Comparison of ENCODE assay signal across 8 cellular contexts in the genomic region with DNA sequence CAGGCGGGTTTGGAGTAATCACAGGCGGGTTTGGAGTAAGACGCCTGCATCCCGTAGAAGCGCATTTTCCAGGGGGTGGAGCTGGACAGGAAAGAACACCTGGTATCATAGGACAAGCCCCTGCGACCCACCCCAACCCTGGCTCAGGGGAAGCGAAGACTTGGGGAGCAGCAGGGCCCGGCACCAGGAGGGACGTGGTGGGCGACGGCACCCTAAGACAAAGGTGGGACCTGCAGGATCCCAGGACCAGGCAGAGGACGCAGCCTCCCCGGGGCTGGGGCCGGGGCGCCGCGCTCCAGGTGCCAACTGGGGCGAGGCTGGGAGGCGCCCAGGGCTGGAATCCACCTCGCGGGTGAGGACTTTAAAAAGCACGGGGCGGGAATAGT. TPM values are rescaled to one million over a fixed set of nuclear protein-coding genes. Genes with fewer than 3 reads are reported as not detected.
DNase-seq lines count a peak whose midpoint lies in the region; ATAC-seq and TF ChIP-seq lines count a peak whose summit lies in the region.

No MANE protein-coding gene starts in this region.

- H3K27me3 Mint-ChIP-seq in CD14-positive monocyte (ENCODE audit: low read depth in 3 of 3) (peaks cover 2 to 14% (median 8%) of the 10 kb centered on the region in 3 donors), type B pancreatic cell (peaks cover 10% of the 10 kb centered on the region)
- H3K27me3 Mint-ChIP-seq in central memory CD8-positive, alpha-beta T cell, result no peaks in the 10 kb centered on the region

- peak overlapping the region; percentile 95 to 96 for H3K4me3 Mint-ChIP-seq in CD14-positive monocyte
- peak overlapping the region; percentile 69 for H3K4me3 Mint-ChIP-seq in central memory CD8-positive, alpha-beta T cell
- H3K4me3 Mint-ChIP-seq in type B pancreatic cell, result peak overlapping the region; percentile 93

- 2% methylated on average over 23 of the region's 23 CpGs for WGBS in lower leg skin, 2 donors

- ATAC-seq in GM21528 (IDR thresholded peaks at IDR 0.05; ENCODE audit: low FRiP score, unreplicated experiment), result peak; percentile 23
- ATAC-seq in central memory CD8-positive, alpha-beta T cell (replicated peaks; ENCODE audit: extremely low read depth, poor library complexity, severe bottlenecking), result no peak

- H3K4me3 ChIP-seq in NB4 (ENCODE audit: low read depth, low read length), result peak overlapping the region; percentile 71
- H3K4me3 ChIP-seq in lower leg skin (ENCODE audit: low read depth, poor library complexity, severe bottlenecking), result peak overlapping the region; percentile 57

- H3K36me3 Mint-ChIP-seq in CD14-positive monocyte (peaks cover 16 to 25% of the 10 kb centered on the region in 2 donors), type B pancreatic cell (peaks cover 5% of the 10 kb centered on the region)
- peaks cover 13% of the 10 kb centered on the region for H3K36me3 Mint-ChIP-seq in central memory CD8-positive, alpha-beta T cell (ENCODE audit: insufficient read depth)

- H3K27ac Mint-ChIP-seq in CD14-positive monocyte (peak overlapping the region in 5 of 7 donors; percentile 14 to 91 (median 85)), type B pancreatic cell (peak overlapping the region; percentile 90)
- peak overlapping the region; percentile 84 for H3K27ac Mint-ChIP-seq in central memory CD8-positive, alpha-beta T cell (ENCODE audit: low read depth)

- H3K4me1 Mint-ChIP-seq in CD14-positive monocyte (peaks cover 30% of the 10 kb centered on the region), type B pancreatic cell (ENCODE audit: unreplicated experiment) (peaks cover 15% of the 10 kb centered on the region)
- H3K4me1 Mint-ChIP-seq in central memory CD8-positive, alpha-beta T cell, result peaks cover 39% of the 10 kb centered on the region

- DNase-seq in CD14-positive monocyte (ENCODE audit: low spot score), result no peak
- DNase-seq in NB4 (ENCODE audit: low read depth), result no peak
- DNase-seq in central memory CD8-positive, alpha-beta T cell (ENCODE audit: low spot score in 2 of 2), result no peak
- no peak for DNase-seq in lower leg skin (ENCODE audit: low spot score in 2 of 2)
- no peak for DNase-seq in type B pancreatic cell (ENCODE audit: extremely low spot score, unreplicated experiment)
- DNase-seq in SW 1271 (lab: John Stamatoyannopoulos, UW), result no peak
- no peak for DNase-seq in GM19238 (ENCODE audit: insufficient read length, low spot score)

- TF ChIP-seq CTCF in CD14-positive monocyte (IDR thresholded peaks at IDR 0.05) (no peak), NB4 (IDR thresholded peaks at IDR 0.05; ENCODE audit: low read depth, low read length) (no peak), lower leg skin (IDR thresholded peaks at IDR 0.05) (no peak), type B pancreatic cell (conservative IDR thresholded peaks at IDR 0.05) (no peak)

- H3K9me3 Mint-ChIP-seq in CD14-positive monocyte (peaks cover 30 to 85% (median 78%) of the 10 kb centered on the region in 7 donors), type B pancreatic cell (no peaks in the 10 kb centered on the region)
- no peaks in the 10 kb centered on the region for H3K9me3 Mint-ChIP-seq in central memory CD8-positive, alpha-beta T cell

- TF ChIP-seq POLR2A in NB4 (IDR thresholded peaks at IDR 0.05; ENCODE audit: extremely low read depth, insufficient read length), result no peak
- no peak for TF ChIP-seq POLR2A in lower leg skin (IDR thresholded peaks at IDR 0.05)

- intact Hi-C loops in CD14-positive monocyte (cut with micrococcal nuclease), result loop anchor here in 1 of 2 donors (10.0 kb wide), 1 partner anchor 159 kb away; no protein-coding TSS in a partner anchor
- intact Hi-C loops in lower leg skin (cut with DNase I; ENCODE audit: low total_unique reads), result no loop called here

RNA-seq across cellular contexts. Expression of a gene that starts 0.5 kb away (rescaled TPM):
- polyA plus RNA-seq in CD14-positive monocyte, result 1 to 10 TPM; 1.9 to 2.5 TPM
- 10 to 100 TPM in 1 of 4 donors, 1 to 10 TPM in 3; 5.5 to 12.6 (median 7.9) TPM for total RNA-seq in lower leg skin
- total RNA-seq in type B pancreatic cell (ENCODE audit: low replicate concordance), result 12.5 and 28.8 TPM in 2 replicates

RNA-seq across cellular contexts. Expression of a gene that starts 35.4 kb away (rescaled TPM):
- 10 to 100 TPM; 15.0 to 21.2 TPM for polyA plus RNA-seq in CD14-positive monocyte
- 10 to 100 TPM in 2 of 4 donors, 1 to 10 TPM in 2; 8.8 to 10.4 (median 10.2) TPM for total RNA-seq in lower leg skin
- total RNA-seq in type B pancreatic cell (ENCODE audit: low replicate concordance), result 23.0 and 40.0 TPM in 2 replicates

RNA-seq across cellular contexts. Expression of a gene that starts 51.2 kb away (rescaled TPM):
- polyA plus RNA-seq in CD14-positive monocyte, result 10 to 100 TPM; 12.0 to 20.2 TPM
- total RNA-seq in lower leg skin (10 to 100 TPM in 2 of 4 donors, 1 to 10 TPM in 2; 7.8 to 13.5 (median 10.2) TPM), type B pancreatic cell (ENCODE audit: low replicate concordance) (24.7 and 27.3 TPM in 2 replicates)
